8 cellular contexts compared by ENCODE assay signal in the genomic region with DNA sequence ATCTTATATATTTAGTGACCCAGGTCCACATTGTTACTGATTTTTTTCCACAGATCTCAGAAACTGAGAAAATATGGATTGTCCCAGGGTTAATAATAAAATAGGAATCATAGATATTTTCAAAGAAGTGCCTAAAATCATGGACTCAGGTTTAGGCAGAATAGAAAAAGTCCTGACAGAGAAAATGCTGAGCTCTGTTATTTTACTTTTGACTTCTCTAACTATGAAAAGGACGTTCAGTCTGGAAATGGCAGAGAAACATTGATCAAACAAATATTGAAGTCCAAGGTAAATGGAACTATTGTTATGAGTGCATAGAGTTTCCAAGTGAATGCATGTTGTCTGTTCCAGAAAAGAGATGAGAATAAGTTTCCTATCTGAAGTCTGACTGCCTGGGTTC.
"Had no signal": no experiment of that assay in that cellular context is flagged by ENCODE, and none has a peak within 500 bp of the region (broad histone marks: within the 10 kb centered on the region; RNA-seq: fewer than 3 reads in every experiment).

No MANE protein-coding gene starts in this region.

- H3K4me1 Mint-ChIP-seq: IgD-negative memory B cell had no signal

- H3K27ac ChIP-seq: GM23248, HL-60 had no signal

- H3K9me3 Mint-ChIP-seq: HFFc6 had no signal

- DNase-seq: GM23248, GOT3, H7, HFFc6 had no signal

- ATAC-seq: HCT116 had no signal

- H3K4me1 ChIP-seq: HAP-1 had no signal

- H3K4me3 ChIP-seq: GM23248, HAP-1 had no signal

- H3K27ac Mint-ChIP-seq: HFFc6, IgD-negative memory B cell had no signal

- H3K9me3 ChIP-seq: HAP-1 had no signal

- H3K36me3 ChIP-seq: HAP-1 had no signal

- H2AFZ ChIP-seq: GM23248 had no signal

- H3K9ac ChIP-seq: GM23248 had no signal

- H3K36me3 Mint-ChIP-seq: IgD-negative memory B cell had no signal

- H3K27me3 Mint-ChIP-seq: IgD-negative memory B cell had no signal

- H3K4me3 Mint-ChIP-seq: HFFc6, IgD-negative memory B cell had no signal
